Comparison of ENCODE assay signal across 1 cellular context in genomic region chr5:180850434-180851078, GRCh38.
TF ChIP-seq lines count a peak whose summit lies in the region.

No MANE protein-coding gene starts in this region.

TF ChIP-seq in K562, 482 proteins besides CTCF, POLR2A, EP300 and RAD21 (continued from another document and continues in another):
- TF ChIP-seq ZNF318 (IDR thresholded peaks at IDR 0.05; ENCODE audit: borderline replicate concordance in 1 of 2, low read depth in 1 of 2) = no peak
- no peak for TF ChIP-seq HDAC3 (IDR thresholded peaks at IDR 0.05; ENCODE audit: borderline replicate concordance, partially characterized antibody)
- TF ChIP-seq PRMT5 (CRISPR knock-in tag; IDR thresholded peaks at IDR 0.05) = no peak
- TF ChIP-seq FOXK2 (conservative IDR thresholded peaks at IDR 0.05 in 1 of 2, IDR thresholded peaks at IDR 0.05 in 1 of 2; ENCODE audit: low read depth in 2 of 2) = no peak
- TF ChIP-seq ZNF280B (CRISPR knock-in tag; IDR thresholded peaks at IDR 0.05) = no peak
- TF ChIP-seq, protein P1, sequence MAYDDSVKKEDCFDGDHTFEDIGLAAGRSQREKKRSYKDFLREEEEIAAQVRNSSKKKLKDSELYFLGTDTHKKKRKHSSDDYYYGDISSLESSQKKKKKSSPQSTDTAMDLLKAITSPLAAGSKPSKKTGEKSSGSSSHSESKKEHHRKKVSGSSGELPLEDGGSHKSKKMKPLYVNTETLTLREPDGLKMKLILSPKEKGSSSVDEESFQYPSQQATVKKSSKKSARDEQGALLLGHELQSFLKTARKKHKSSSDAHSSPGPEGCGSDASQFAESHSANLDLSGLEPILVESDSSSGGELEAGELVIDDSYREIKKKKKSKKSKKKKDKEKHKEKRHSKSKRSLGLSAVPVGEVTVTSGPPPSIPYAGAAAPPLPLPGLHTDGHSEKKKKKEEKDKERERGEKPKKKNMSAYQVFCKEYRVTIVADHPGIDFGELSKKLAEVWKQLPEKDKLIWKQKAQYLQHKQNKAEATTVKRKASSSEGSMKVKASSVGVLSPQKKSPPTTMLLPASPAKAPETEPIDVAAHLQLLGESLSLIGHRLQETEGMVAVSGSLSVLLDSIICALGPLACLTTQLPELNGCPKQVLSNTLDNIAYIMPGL (CRISPR knock-in tag; IDR thresholded peaks at IDR 0.05) = no peak
- no peak for TF ChIP-seq ZC3H4 (CRISPR knock-in tag; IDR thresholded peaks at IDR 0.05; ENCODE audit: borderline replicate concordance)
- no peak for TF ChIP-seq ZFPM2 (CRISPR knock-in tag; IDR thresholded peaks at IDR 0.05)
- no peak for TF ChIP-seq LCOR (CRISPR knock-in tag; IDR thresholded peaks at IDR 0.05)
- no peak for TF ChIP-seq RNF219 (CRISPR knock-in tag; IDR thresholded peaks at IDR 0.05)
- TF ChIP-seq PCBP2 (IDR thresholded peaks at IDR 0.05; ENCODE audit: low read depth, low read length, poor library complexity, severe bottlenecking) = no peak
- TF ChIP-seq MTF1 (CRISPR knock-in tag; IDR thresholded peaks at IDR 0.05; ENCODE audit: borderline replicate concordance) = no peak
- no peak for TF ChIP-seq NONO (IDR thresholded peaks at IDR 0.05; ENCODE audit: low read depth in 2 of 2, low read length in 1 of 2)
- no peak for TF ChIP-seq ZNF324 (CRISPR knock-in tag; IDR thresholded peaks at IDR 0.05)
- no peak for TF ChIP-seq MEF2D (tag; conservative IDR thresholded peaks at IDR 0.05; ENCODE audit: low read depth)
- TF ChIP-seq CBX5 (IDR thresholded peaks at IDR 0.05; ENCODE audit: borderline replicate concordance, low read depth) = 0 out of 2 replicates have a peak, but pooled peaks have one; percentile 13
- TF ChIP-seq, protein P2, sequence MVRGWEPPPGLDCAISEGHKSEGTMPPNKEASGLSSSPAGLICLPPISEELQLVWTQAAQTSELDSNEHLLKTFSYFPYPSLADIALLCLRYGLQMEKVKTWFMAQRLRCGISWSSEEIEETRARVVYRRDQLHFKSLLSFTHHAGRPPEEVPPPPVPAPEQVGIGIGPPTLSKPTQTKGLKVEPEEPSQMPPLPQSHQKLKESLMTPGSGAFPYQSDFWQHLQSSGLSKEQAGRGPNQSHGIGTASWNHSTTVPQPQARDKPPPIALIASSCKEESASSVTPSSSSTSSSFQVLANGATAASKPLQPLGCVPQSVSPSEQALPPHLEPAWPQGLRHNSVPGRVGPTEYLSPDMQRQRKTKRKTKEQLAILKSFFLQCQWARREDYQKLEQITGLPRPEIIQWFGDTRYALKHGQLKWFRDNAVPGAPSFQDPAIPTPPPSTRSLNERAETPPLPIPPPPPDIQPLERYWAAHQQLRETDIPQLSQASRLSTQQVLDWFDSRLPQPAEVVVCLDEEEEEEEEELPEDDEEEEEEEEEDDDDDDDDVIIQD (CRISPR knock-in tag; IDR thresholded peaks at IDR 0.05) = no peak
- no peak for TF ChIP-seq KDM2B (CRISPR knock-in tag; IDR thresholded peaks at IDR 0.05)
- no peak for TF ChIP-seq CHD1 (IDR thresholded peaks at IDR 0.05; ENCODE audit: low read length)
- no peak for TF ChIP-seq CREB1 (IDR thresholded peaks at IDR 0.05)
- no peak for TF ChIP-seq CREB1 (CRISPR knock-in tag; IDR thresholded peaks at IDR 0.05)
- TF ChIP-seq GTF2F1 (IDR thresholded peaks at IDR 0.05; ENCODE audit: low read depth, low read length) = no peak
- no peak for TF ChIP-seq ZNF134 (CRISPR knock-in tag; conservative IDR thresholded peaks at IDR 0.05)
- peak; percentile 78 for TF ChIP-seq ZBTB33 (CRISPR knock-in tag; IDR thresholded peaks at IDR 0.05)
- no peak for TF ChIP-seq GTF2A2 (tag; IDR thresholded peaks at IDR 0.05)
- no peak for TF ChIP-seq RFX1 (IDR thresholded peaks at IDR 0.05)
- 0 out of 2 replicates have a peak, but pooled peaks have one; percentile 27 for TF ChIP-seq TRIM28 (IDR thresholded peaks at IDR 0.05)
- TF ChIP-seq ID3 (CRISPR knock-in tag; IDR thresholded peaks at IDR 0.05) = no peak
- no peak for TF ChIP-seq ID3 (tag; IDR thresholded peaks at IDR 0.05)
- no peak for TF ChIP-seq ZNF23 (CRISPR knock-in tag; IDR thresholded peaks at IDR 0.05)
- TF ChIP-seq, protein P3, sequence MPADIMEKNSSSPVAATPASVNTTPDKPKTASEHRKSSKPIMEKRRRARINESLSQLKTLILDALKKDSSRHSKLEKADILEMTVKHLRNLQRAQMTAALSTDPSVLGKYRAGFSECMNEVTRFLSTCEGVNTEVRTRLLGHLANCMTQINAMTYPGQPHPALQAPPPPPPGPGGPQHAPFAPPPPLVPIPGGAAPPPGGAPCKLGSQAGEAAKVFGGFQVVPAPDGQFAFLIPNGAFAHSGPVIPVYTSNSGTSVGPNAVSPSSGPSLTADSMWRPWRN (IDR thresholded peaks at IDR 0.05; ENCODE audit: low read depth) = no peak
- no peak for TF ChIP-seq TCF3 (CRISPR knock-in tag; IDR thresholded peaks at IDR 0.05)
- TF ChIP-seq CBX1 (IDR thresholded peaks at IDR 0.05; ENCODE audit: low read depth) = no peak
- TF ChIP-seq RUNX1 (IDR thresholded peaks at IDR 0.05; ENCODE audit: low read depth) = no peak
- no peak for TF ChIP-seq ZNF512 (tag; IDR thresholded peaks at IDR 0.05)
- no peak for TF ChIP-seq CBFA2T3 (IDR thresholded peaks at IDR 0.05)
- TF ChIP-seq, protein P4, sequence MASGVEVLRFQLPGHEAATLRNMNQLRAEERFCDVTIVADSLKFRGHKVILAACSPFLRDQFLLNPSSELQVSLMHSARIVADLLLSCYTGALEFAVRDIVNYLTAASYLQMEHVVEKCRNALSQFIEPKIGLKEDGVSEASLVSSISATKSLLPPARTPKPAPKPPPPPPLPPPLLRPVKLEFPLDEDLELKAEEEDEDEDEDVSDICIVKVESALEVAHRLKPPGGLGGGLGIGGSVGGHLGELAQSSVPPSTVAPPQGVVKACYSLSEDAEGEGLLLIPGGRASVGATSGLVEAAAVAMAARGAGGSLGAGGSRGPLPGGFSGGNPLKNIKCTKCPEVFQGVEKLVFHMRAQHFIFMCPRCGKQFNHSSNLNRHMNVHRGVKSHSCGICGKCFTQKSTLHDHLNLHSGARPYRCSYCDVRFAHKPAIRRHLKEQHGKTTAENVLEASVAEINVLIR (CRISPR knock-in tag; IDR thresholded peaks at IDR 0.05) = no peak
- peak in 1 of 2 experiments; percentile 88; a peak in 1 of 3 replicates for TF ChIP-seq CBX3 (IDR thresholded peaks at IDR 0.05; ENCODE audit: borderline replicate concordance in 1 of 2, low read length in 2 of 2)
- peak; percentile 40; the same call in 1 of the 2 replicates for TF ChIP-seq SOX6 (IDR thresholded peaks at IDR 0.05)
- no peak for TF ChIP-seq TOE1 (IDR thresholded peaks at IDR 0.05; ENCODE audit: borderline replicate concordance)
- no peak for TF ChIP-seq TOE1 (CRISPR knock-in tag; IDR thresholded peaks at IDR 0.05; ENCODE audit: borderline replicate concordance, low read depth)
- no peak for TF ChIP-seq ZNF561 (CRISPR knock-in tag; conservative IDR thresholded peaks at IDR 0.05)
- TF ChIP-seq ZFP36 (IDR thresholded peaks at IDR 0.05; ENCODE audit: low read depth, low read length, partially characterized antibody) = no peak
